2 cellular contexts compared by ENCODE assay signal in the genomic region with DNA sequence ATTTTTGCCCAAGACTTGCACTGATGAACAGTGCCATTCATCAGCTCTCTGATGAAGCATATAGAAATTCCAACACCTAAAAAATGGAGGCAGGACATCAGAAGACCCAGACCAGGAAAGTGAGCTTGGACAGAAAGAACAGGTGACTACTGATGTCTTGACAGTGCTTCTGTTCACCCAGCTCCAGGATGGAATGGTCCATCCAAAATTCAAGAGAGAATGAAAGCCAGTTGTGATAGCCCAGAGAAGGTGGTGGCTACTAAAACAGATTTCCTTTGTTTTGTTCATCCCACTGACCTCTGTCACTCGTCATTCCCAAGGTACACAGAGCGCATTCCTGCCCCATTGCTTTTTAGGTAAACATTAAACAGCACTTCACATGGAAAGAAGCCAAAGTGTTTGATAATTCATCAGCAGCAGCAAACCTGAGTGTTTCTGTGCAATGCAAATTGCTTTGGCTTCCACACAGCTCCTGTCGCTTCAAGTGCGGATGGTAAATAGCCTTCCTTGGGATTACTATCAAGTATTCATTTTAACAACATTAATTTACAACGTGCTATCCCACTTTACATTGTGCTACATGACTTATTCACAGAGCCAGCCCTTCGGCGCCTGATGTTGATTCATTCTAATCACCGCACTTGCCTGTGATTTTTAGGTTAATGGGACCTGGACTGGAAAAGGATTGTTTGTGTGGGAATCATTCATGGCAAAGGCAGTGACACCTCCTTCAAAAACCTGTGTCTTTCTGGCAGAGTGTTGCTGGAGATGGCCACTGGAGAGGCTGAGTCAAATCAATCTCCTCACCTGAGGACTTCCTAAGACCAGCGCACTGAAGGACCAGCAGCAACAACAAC.
TF ChIP-seq lines count a peak whose summit lies in the region.

No MANE protein-coding gene starts in this region.

TF ChIP-seq in H1, 55 proteins besides CTCF, POLR2A, EP300 and RAD21 (continued from another document):
- no peak for TF ChIP-seq JUND (IDR thresholded peaks at IDR 0.05; ENCODE audit: low read length)
- TF ChIP-seq TEAD4 (IDR thresholded peaks at IDR 0.05; ENCODE audit: low read depth, low read length): no peak
- no peak for TF ChIP-seq RBBP5 (IDR thresholded peaks at IDR 0.05; ENCODE audit: borderline replicate concordance, low read depth, low read length)
- no peak for TF ChIP-seq GABPA (IDR thresholded peaks at IDR 0.05; ENCODE audit: borderline replicate concordance, insufficient read depth, low read length)
- no peak for TF ChIP-seq BCL11A (IDR thresholded peaks at IDR 0.05; ENCODE audit: low read depth in 2 of 2, low read length in 2 of 2)
- TF ChIP-seq CHD1 (IDR thresholded peaks at IDR 0.05; ENCODE audit: low read depth, low read length): no peak
- no peak for TF ChIP-seq TCF12 (IDR thresholded peaks at IDR 0.05; ENCODE audit: low read depth, low read length)
- TF ChIP-seq, protein P1, sequence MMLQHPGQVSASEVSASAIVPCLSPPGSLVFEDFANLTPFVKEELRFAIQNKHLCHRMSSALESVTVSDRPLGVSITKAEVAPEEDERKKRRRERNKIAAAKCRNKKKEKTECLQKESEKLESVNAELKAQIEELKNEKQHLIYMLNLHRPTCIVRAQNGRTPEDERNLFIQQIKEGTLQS (IDR thresholded peaks at IDR 0.05; ENCODE audit: insufficient read depth, low read depth, low read length): no peak
TF ChIP-seq in H1: peak in this region for 0.

TF ChIP-seq in HEK293T, 16 proteins besides CTCF, POLR2A, EP300 and RAD21 (continued from another document):
- TF ChIP-seq, protein P2, sequence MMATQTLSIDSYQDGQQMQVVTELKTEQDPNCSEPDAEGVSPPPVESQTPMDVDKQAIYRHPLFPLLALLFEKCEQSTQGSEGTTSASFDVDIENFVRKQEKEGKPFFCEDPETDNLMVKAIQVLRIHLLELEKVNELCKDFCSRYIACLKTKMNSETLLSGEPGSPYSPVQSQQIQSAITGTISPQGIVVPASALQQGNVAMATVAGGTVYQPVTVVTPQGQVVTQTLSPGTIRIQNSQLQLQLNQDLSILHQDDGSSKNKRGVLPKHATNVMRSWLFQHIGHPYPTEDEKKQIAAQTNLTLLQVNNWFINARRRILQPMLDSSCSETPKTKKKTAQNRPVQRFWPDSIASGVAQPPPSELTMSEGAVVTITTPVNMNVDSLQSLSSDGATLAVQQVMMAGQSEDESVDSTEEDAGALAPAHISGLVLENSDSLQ (IDR thresholded peaks at IDR 0.05): no peak
- TF ChIP-seq BHLHE40 (IDR thresholded peaks at IDR 0.05; ENCODE audit: borderline replicate concordance) (no peak), HDGF (IDR thresholded peaks at IDR 0.05; ENCODE audit: borderline replicate concordance) (no peak), SUZ12 (IDR thresholded peaks at IDR 0.05) (no peak), NFRKB (IDR thresholded peaks at IDR 0.05) (no peak), LEF1 (IDR thresholded peaks at IDR 0.05; ENCODE audit: borderline replicate concordance) (no peak), FOXM1 (IDR thresholded peaks at IDR 0.05; ENCODE audit: borderline replicate concordance) (no peak), L3MBTL2 (conservative IDR thresholded peaks at IDR 0.05) (no peak)
